Comparison of ENCODE assay signal across 16 cellular contexts in genomic region chr1:15515026-15515663, GRCh38. TPM values are rescaled to one million over a fixed set of nuclear protein-coding genes. Genes with fewer than 3 reads are reported as not detected.
DNase-seq lines count a peak whose midpoint lies in the region; ATAC-seq and TF ChIP-seq lines count a peak whose summit lies in the region.
"Had no signal": no experiment of that assay in that cellular context is flagged by ENCODE, and none has a peak within 500 bp of the region (broad histone marks: within the 10 kb centered on the region; RNA-seq: fewer than 3 reads in every experiment).

No MANE protein-coding gene starts in this region.

- H3K4me1 Mint-ChIP-seq in activated T-helper 2 cell treated with anti-CD3 and anti-CD28 coated beads, Interferon-gamma antibody, Interleukin-2, Interleukin-4, amounts not matched to agents 10 μg/mL and 5 μg/mL and 100 μg/mL, durations not matched to agents 14 hours and 24 hours and 36 hours (ENCODE audit: low read depth): peaks cover 53% of the 10 kb centered on the region
- H3K4me1 Mint-ChIP-seq in naive thymus-derived CD4-positive, alpha-beta T cell: peaks cover 6 to 59% (median 20%) of the 10 kb centered on the region in 7 donors
- peaks cover 19% of the 10 kb centered on the region for H3K4me1 Mint-ChIP-seq in GM23338
- H3K4me1 Mint-ChIP-seq: mesothelial cell of epicardium had no signal

- POLR2A ChIA-PET in naive thymus-derived CD4-positive, alpha-beta T cell (lab: Charles Lee): no interaction called here

- no peaks in the 10 kb centered on the region for H3K27me3 ChIP-seq in naive thymus-derived CD4-positive, alpha-beta T cell (ENCODE audit: control insufficient read depth in 2 of 2, insufficient read depth in 2 of 2, low read length in 2 of 2)
- H3K27me3 ChIP-seq in GM23338 (ENCODE audit: insufficient read depth): no peaks in the 10 kb centered on the region

- H2AFZ ChIP-seq in GM23338: no peak overlapping the region

- peaks cover 9% of the 10 kb centered on the region; the same call in 1 of the 2 replicates for H3K79me2 ChIP-seq in GM23338 (replicated peaks; ENCODE audit: insufficient read depth)

- no peaks in the 10 kb centered on the region for H3K27me3 Mint-ChIP-seq in activated T-helper 2 cell treated with anti-CD3 and anti-CD28 coated beads, Interferon-gamma antibody, Interleukin-2, Interleukin-4, amounts not matched to agents 10 μg/mL and 5 μg/mL and 100 μg/mL, durations not matched to agents 14 hours and 24 hours and 36 hours (ENCODE audit: low read depth)
- no peaks in the 10 kb centered on the region for H3K27me3 Mint-ChIP-seq in naive thymus-derived CD4-positive, alpha-beta T cell
- H3K27me3 Mint-ChIP-seq in GM23338 (ENCODE audit: insufficient read depth, low read depth, poor library complexity): peaks cover 4% of the 10 kb centered on the region

- no peaks in the 10 kb centered on the region for H3K9me3 ChIP-seq in naive thymus-derived CD4-positive, alpha-beta T cell (ENCODE audit: control insufficient read depth in 2 of 3, low read length in 3 of 3)

- peak; percentile 38 for ATAC-seq in naive thymus-derived CD4-positive, alpha-beta T cell
- ATAC-seq in GM23338: no peak
- ATAC-seq in SK-N-SH treated with all-trans-retinoic acid at 6 μM for 48 hours: no peak; the same call in 2 of the 3 replicates

- peaks cover 7% of the 10 kb centered on the region; the same call in 1 of the 2 replicates for H3F3A ChIP-seq in GM23338 (replicated peaks; ENCODE audit: low read depth)

- peak; percentile 8 for DNase-seq in DMS153 (lab: John Stamatoyannopoulos, UW)
- DNase-seq in DMS153 treated with DMSO at 0.1 percent for 48 hours (lab: John Stamatoyannopoulos, UW; ENCODE audit: unreplicated experiment): no peak
- DNase-seq in NAMALWA (ENCODE audit: low spot score): peak; percentile 42
- no peak for DNase-seq in activated T-helper 2 cell treated with anti-CD3 and anti-CD28 coated beads, Interferon-gamma antibody, Interleukin-2, Interleukin-4, amounts not matched to agents 10 μg/mL and 5 μg/mL and 100 μg/mL, durations not matched to agents 14 hours and 24 hours and 36 hours (ENCODE audit: low spot score)
- DNase-seq in naive thymus-derived CD4-positive, alpha-beta T cell: no peak
- no peak for DNase-seq in GM23338 (ENCODE audit: low spot score)
- no peak for DNase-seq in NCI-H446 treated with DMSO at 0.1 percent for 48 hours (lab: John Stamatoyannopoulos, UW)
- DNase-seq: NCI-H1436; stimulated activated CD4-positive, alpha-beta T cell treated with anti-CD3 and anti-CD28 coated beads, Interleukin-4, amount 100 ng/mL, for 4 hours; substantia nigra had no signal

- TF ChIP-seq CTCF in GM23338 (conservative IDR thresholded peaks at IDR 0.05; ENCODE audit: low read depth in 2 of 2): no peak

- H3K4me3 Mint-ChIP-seq in activated T-helper 2 cell treated with anti-CD3 and anti-CD28 coated beads, Interferon-gamma antibody, Interleukin-2, Interleukin-4, amounts not matched to agents 10 μg/mL and 5 μg/mL and 100 μg/mL, durations not matched to agents 14 hours and 24 hours and 36 hours (ENCODE audit: low read depth): peak overlapping the region; percentile 18
- peak overlapping the region in 2 of 10 donors; percentile 26 to 65 for H3K4me3 Mint-ChIP-seq in naive thymus-derived CD4-positive, alpha-beta T cell
- H3K4me3 Mint-ChIP-seq in GM23338: no peak overlapping the region
- H3K4me3 Mint-ChIP-seq: mesothelial cell of epicardium had no signal

- H3K36me3 ChIP-seq in naive thymus-derived CD4-positive, alpha-beta T cell (ENCODE audit: control insufficient read depth in 2 of 3, insufficient read depth in 3 of 3, low read length in 3 of 3): peaks cover 0 to 17% (median 5%) of the 10 kb centered on the region in 3 experiments
- no peaks in the 10 kb centered on the region for H3K36me3 ChIP-seq in GM23338 (ENCODE audit: insufficient read depth)

- no peaks in the 10 kb centered on the region for H3K9me2 ChIP-seq in GM23338 (ENCODE audit: insufficient read depth)

- peaks cover 67% of the 10 kb centered on the region for H3K36me3 Mint-ChIP-seq in activated T-helper 2 cell treated with anti-CD3 and anti-CD28 coated beads, Interferon-gamma antibody, Interleukin-2, Interleukin-4, amounts not matched to agents 10 μg/mL and 5 μg/mL and 100 μg/mL, durations not matched to agents 14 hours and 24 hours and 36 hours (ENCODE audit: low read depth)
- H3K36me3 Mint-ChIP-seq in naive thymus-derived CD4-positive, alpha-beta T cell: peaks cover 6 to 62% (median 29%) of the 10 kb centered on the region in 5 donors
- H3K36me3 Mint-ChIP-seq in GM23338 (ENCODE audit: low read depth): peaks cover 30% of the 10 kb centered on the region

- H3K4me1 ChIP-seq in naive thymus-derived CD4-positive, alpha-beta T cell (ENCODE audit: control insufficient read depth in 2 of 2, insufficient read depth in 2 of 2, low read length in 2 of 2): peaks cover 0 to 4% of the 10 kb centered on the region in 2 donors
- peaks cover 7% of the 10 kb centered on the region for H3K4me1 ChIP-seq in GM23338 (ENCODE audit: insufficient read depth)

- intact Hi-C loops in activated T-helper 2 cell treated with anti-CD3 and anti-CD28 coated beads, Interferon-gamma antibody, Interleukin-2, Interleukin-4, amounts not matched to agents 10 μg/mL and 5 μg/mL and 100 μg/mL, durations not matched to agents 14 hours and 24 hours and 36 hours (cut with micrococcal nuclease): no loop called here
- intact Hi-C loops in naive thymus-derived CD4-positive, alpha-beta T cell (cut with micrococcal nuclease): no loop called here

- no peak overlapping the region for H3K4me3 ChIP-seq in naive thymus-derived CD4-positive, alpha-beta T cell (ENCODE audit: low read length)
- no peak overlapping the region for H3K4me3 ChIP-seq in GM23338

- no peaks in the 10 kb centered on the region for H3K9me3 Mint-ChIP-seq in activated T-helper 2 cell treated with anti-CD3 and anti-CD28 coated beads, Interferon-gamma antibody, Interleukin-2, Interleukin-4, amounts not matched to agents 10 μg/mL and 5 μg/mL and 100 μg/mL, durations not matched to agents 14 hours and 24 hours and 36 hours
- H3K9me3 Mint-ChIP-seq in naive thymus-derived CD4-positive, alpha-beta T cell: peaks cover 0 to 6% (median 0%) of the 10 kb centered on the region in 11 donors
- no peaks in the 10 kb centered on the region for H3K9me3 Mint-ChIP-seq in GM23338
- H3K9me3 Mint-ChIP-seq: mesothelial cell of epicardium had no signal

- no peak overlapping the region for H3K27ac ChIP-seq in naive thymus-derived CD4-positive, alpha-beta T cell (ENCODE audit: low read depth, low read length)
- no peak overlapping the region for H3K27ac ChIP-seq in GM23338 (ENCODE audit: low read depth)
- H3K27ac ChIP-seq: 22Rv1 had no signal

- CTCF ChIA-PET in naive thymus-derived CD4-positive, alpha-beta T cell (lab: Charles Lee): no interaction called here

- H3K4me2 ChIP-seq in GM23338: no peak overlapping the region

- H4K20me1 ChIP-seq in GM23338 (replicated peaks; ENCODE audit: insufficient read depth): no peaks in the 10 kb centered on the region; the same call in none of the 2 replicates

- peak overlapping the region; percentile 86 for H3K27ac Mint-ChIP-seq in activated T-helper 2 cell treated with anti-CD3 and anti-CD28 coated beads, Interferon-gamma antibody, Interleukin-2, Interleukin-4, amounts not matched to agents 10 μg/mL and 5 μg/mL and 100 μg/mL, durations not matched to agents 14 hours and 24 hours and 36 hours
- H3K27ac Mint-ChIP-seq in naive thymus-derived CD4-positive, alpha-beta T cell: peak overlapping the region in 3 of 9 donors; percentile 37 to 84 (median 51)
- no peak overlapping the region for H3K27ac Mint-ChIP-seq in GM23338
- H3K27ac Mint-ChIP-seq: mesothelial cell of epicardium had no signal

TF ChIP-seq in GM23338, 12 proteins besides CTCF, POLR2A, EP300 and RAD21 (continues in another document):
- no peak for TF ChIP-seq CREB1 (CRISPR knock-in tag; IDR thresholded peaks at IDR 0.05; ENCODE audit: low read depth)
- no peak for TF ChIP-seq EZH2 (IDR thresholded peaks at IDR 0.05; ENCODE audit: low read depth, unreplicated experiment)
- no peak for TF ChIP-seq ZNF331 (CRISPR knock-in tag; IDR thresholded peaks at IDR 0.05; ENCODE audit: low read depth)

TF ChIP-seq in SK-N-SH treated with all-trans-retinoic acid at 6 μM for 48 hours, 23 proteins besides CTCF, POLR2A, EP300 and RAD21 (continues in another document):
- no peak for TF ChIP-seq PPARA (CRISPR knock-in tag; IDR thresholded peaks at IDR 0.05; ENCODE audit: borderline replicate concordance)
- no peak for TF ChIP-seq ZNF8 (CRISPR knock-in tag; IDR thresholded peaks at IDR 0.05)
- TF ChIP-seq BACH2 (CRISPR knock-in tag; IDR thresholded peaks at IDR 0.05; ENCODE audit: borderline replicate concordance): no peak

RNA-seq across cellular contexts. Expression of gene CASP9, which starts 8.9 kb away (rescaled TPM):
- total RNA-seq in activated T-helper 2 cell treated with anti-CD3 and anti-CD28 coated beads, Interferon-gamma antibody, Interleukin-2, Interleukin-4, amounts not matched to agents 10 μg/mL and 5 μg/mL and 100 μg/mL, durations not matched to agents 14 hours and 24 hours and 36 hours: 18.6 and 19.4 TPM in 2 replicates
- 10 to 100 TPM; 14.7 to 22.2 (median 15.7) TPM for total RNA-seq in naive thymus-derived CD4-positive, alpha-beta T cell
- 1 to 10 TPM; 9.0 to 9.3 TPM for polyA plus RNA-seq in naive thymus-derived CD4-positive, alpha-beta T cell
- total RNA-seq in GM23338 (2014; rRNA removed; shearing (Covaris generic)): 25.0 and 26.1 TPM in 2 replicates
- polyA plus RNA-seq in GM23338 (2016; fragmentation: Nextera tagmentation; extraction: Ambion mirVana): 7.7 and 9.2 TPM in 2 replicates

RNA-seq across cellular contexts. Expression of gene DNAJC16, which starts 11.5 kb away (rescaled TPM):
- total RNA-seq in activated T-helper 2 cell treated with anti-CD3 and anti-CD28 coated beads, Interferon-gamma antibody, Interleukin-2, Interleukin-4, amounts not matched to agents 10 μg/mL and 5 μg/mL and 100 μg/mL, durations not matched to agents 14 hours and 24 hours and 36 hours: 10.9 and 18.7 TPM in 2 replicates
- total RNA-seq in naive thymus-derived CD4-positive, alpha-beta T cell: 10 to 100 TPM; 17.8 to 29.4 (median 25.0) TPM
- 10 to 100 TPM in 1 of 2 donors, 1 to 10 TPM in 1; 9.6 to 10.0 TPM for polyA plus RNA-seq in naive thymus-derived CD4-positive, alpha-beta T cell
- total RNA-seq in GM23338 (2014; rRNA removed; shearing (Covaris generic)): 18.0 and 20.9 TPM in 2 replicates
- polyA plus RNA-seq in GM23338 (2016; fragmentation: Nextera tagmentation; extraction: Ambion mirVana): 6.3 and 7.2 TPM in 2 replicates

RNA-seq across cellular contexts. Expression of gene CELA2B, which starts 39.2 kb away (rescaled TPM):
- total RNA-seq in activated T-helper 2 cell treated with anti-CD3 and anti-CD28 coated beads, Interferon-gamma antibody, Interleukin-2, Interleukin-4, amounts not matched to agents 10 μg/mL and 5 μg/mL and 100 μg/mL, durations not matched to agents 14 hours and 24 hours and 36 hours: not detected in 2 replicates
- total RNA-seq in naive thymus-derived CD4-positive, alpha-beta T cell: not detected
- not detected for polyA plus RNA-seq in naive thymus-derived CD4-positive, alpha-beta T cell
- not detected in 2 replicates for total RNA-seq in GM23338 (2014; rRNA removed; shearing (Covaris generic))
- polyA plus RNA-seq in GM23338 (2016; fragmentation: Nextera tagmentation; extraction: Ambion mirVana): not detected in 2 replicates
- total RNA-seq: astrocyte, epithelial cell of proximal tubule, mesothelial cell of epicardium, pulmonary artery endothelial cell had no signal

RNA-seq across cellular contexts. Expression of gene CELA2A, which starts 58.6 kb away (rescaled TPM):
- not detected in 2 replicates for total RNA-seq in activated T-helper 2 cell treated with anti-CD3 and anti-CD28 coated beads, Interferon-gamma antibody, Interleukin-2, Interleukin-4, amounts not matched to agents 10 μg/mL and 5 μg/mL and 100 μg/mL, durations not matched to agents 14 hours and 24 hours and 36 hours
- total RNA-seq in naive thymus-derived CD4-positive, alpha-beta T cell: not detected
- not detected for polyA plus RNA-seq in naive thymus-derived CD4-positive, alpha-beta T cell
- not detected in 2 replicates for total RNA-seq in GM23338 (2014; rRNA removed; shearing (Covaris generic))
- not detected in 2 replicates for polyA plus RNA-seq in GM23338 (2016; fragmentation: Nextera tagmentation; extraction: Ambion mirVana)
- total RNA-seq: astrocyte, epithelial cell of proximal tubule, mesothelial cell of epicardium, pulmonary artery endothelial cell had no signal

Comparison
In these comparisons a context has a peak if more than half of its experiments do, and no peak if none do; other contexts are left out.
1. DNase-seq: peak in DMS153 (single experiment) and NAMALWA (single experiment); none in DMS153 treated with DMSO at 0.1 percent for 48 hours (single experiment), activated T-helper 2 cell treated with anti-CD3 and anti-CD28 coated beads, Interferon-gamma antibody, Interleukin-2, Interleukin-4, amounts not matched to agents 10 μg/mL and 5 μg/mL and 100 μg/mL, durations not matched to agents 14 hours and 24 hours and 36 hours (single experiment), naive thymus-derived CD4-positive, alpha-beta T cell (0 of 9), GM23338 (single experiment) and NCI-H446 treated with DMSO at 0.1 percent for 48 hours (single experiment).